ENCODE assay signal across 30 cellular contexts in genomic region chr15:70167155-70167554, GRCh38.
"Had no signal": no experiment of that assay in that cellular context is flagged by ENCODE, and none has a peak within 500 bp of the region (broad histone marks: within the 10 kb centered on the region; RNA-seq: fewer than 3 reads in every experiment).

No MANE protein-coding gene starts in this region.

- H3K4me3 ChIP-seq: adrenal gland, breast epithelium, cardiac muscle cell, colonic mucosa, esophagus squamous epithelium had no signal

- H3K36me3 ChIP-seq: adrenal gland, breast epithelium, cardiac muscle cell, colonic mucosa, esophagus squamous epithelium, WERI-Rb-1 had no signal

- H3K27me3 ChIP-seq: adrenal gland, breast epithelium, colonic mucosa had no signal

- H3K9me3 ChIP-seq: adrenal gland, breast epithelium, colonic mucosa had no signal

- ATAC-seq: activated CD4-positive, CD25-positive, alpha-beta regulatory T cell treated with anti-CD3 and anti-CD28 coated beads, Interleukin-2, amount 50 U/mL, for 24 hours; activated CD8-positive, alpha-beta T cell treated with anti-CD3 and anti-CD28 coated beads for 36 hours; activated naive CD8-positive, alpha-beta T cell treated with anti-CD3 and anti-CD28 coated beads, Interleukin-2, amount 50 U/mL, for 24 hours; T-helper 17 cell had no signal

- FAIRE-seq: endometrium, endothelial cell of umbilical vein, frontal cortex had no signal

- H3K4me1 ChIP-seq: breast epithelium, colonic mucosa had no signal

- H3K27ac ChIP-seq: adrenal gland, breast epithelium, cardiac muscle cell, colonic mucosa, epithelial cell of prostate, esophagus squamous epithelium, WERI-Rb-1 had no signal

- DNase-seq: activated B cell treated with CpG ODN at 0.5 μM for 24 hours; activated CD4-positive, alpha-beta T cell treated with anti-CD3 and anti-CD28 coated beads for 48 hours; activated CD4-positive, alpha-beta T cell treated with anti-CD3 and anti-CD28 coated beads, Interleukin-2, amount 50 U/mL, for 1 hour; activated CD4-positive, alpha-beta T cell treated with anti-CD3 and anti-CD28 coated beads, Interleukin-2, amount 50 U/mL, for 48 hours; activated CD8-positive, alpha-beta memory T cell treated with anti-CD3 and anti-CD28 coated beads for 24 hours; activated CD8-positive, alpha-beta T cell treated with anti-CD3 and anti-CD28 coated beads for 36 hours; activated effector memory CD4-positive, alpha-beta T cell treated with anti-CD3 and anti-CD28 coated beads, Interleukin-2, amount 50 U/mL, for 16 hours; activated naive CD4-positive, alpha-beta T cell treated with anti-CD3 and anti-CD28 coated beads for 36 hours; activated naive CD8-positive, alpha-beta T cell treated with anti-CD3 and anti-CD28 coated beads for 36 hours; activated naive CD8-positive, alpha-beta T cell treated with anti-CD3 and anti-CD28 coated beads, Interleukin-2, amount 50 U/mL, for 24 hours; activated T-cell treated with anti-CD3 and anti-CD28 coated beads, Interleukin-2, amount 50 U/mL, for 48 hours; amygdala; aorta; central memory CD4-positive, alpha-beta T cell; cerebellar nuclear complex; colonic mucosa; effector CD8-positive, alpha-beta T cell; esophagus squamous epithelium; head of caudate nucleus; T-helper 17 cell; T1000; WERI-Rb-1 had no signal
